26 cellular contexts compared by ENCODE assay signal in the genomic region with DNA sequence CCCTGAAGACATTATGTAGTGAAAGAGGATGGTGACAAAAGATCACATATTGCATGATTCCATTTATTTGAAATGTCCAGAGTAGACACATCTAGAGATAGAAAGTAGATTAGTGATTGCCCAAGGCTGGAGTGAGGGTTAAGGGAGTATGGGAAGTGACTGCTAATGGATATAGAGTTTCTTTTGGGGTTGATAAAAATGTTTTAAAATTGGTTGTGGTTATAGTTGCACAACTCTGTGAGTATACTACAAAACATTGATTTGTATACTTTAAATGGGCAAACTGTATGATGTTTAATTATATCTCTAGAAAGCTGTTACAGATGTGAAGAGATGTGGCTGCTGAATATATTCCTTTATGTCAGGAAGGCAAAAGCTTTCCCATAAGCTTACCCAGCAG.
"Had no signal": no experiment of that assay in that cellular context is flagged by ENCODE, and none has a peak within 500 bp of the region (broad histone marks: within the 10 kb centered on the region; RNA-seq: fewer than 3 reads in every experiment).

No MANE protein-coding gene starts in this region.

- H3K36me3 ChIP-seq: breast epithelium, MG63, SJCRH30 had no signal

- H3K9me3 ChIP-seq: body of pancreas, breast epithelium, MG63, SJCRH30 had no signal

- FAIRE-seq: astrocyte had no signal

- H3K4me3 ChIP-seq: body of pancreas, breast epithelium, MG63, SJCRH30, SK-N-MC had no signal

- H3K27me3 ChIP-seq: body of pancreas, breast epithelium, SJCRH30 had no signal

- H3K27ac Mint-ChIP-seq: activated CD4-positive, alpha-beta T cell treated with anti-CD3 and anti-CD28 coated beads for 36 hours; activated CD4-positive, alpha-beta T cell treated with anti-CD3 and anti-CD28 coated beads, Interleukin-2, amount 10 ng/mL, durations not matched to agents 7 days and 5 days; activated CD8-positive, alpha-beta T cell treated with anti-CD3 and anti-CD28 coated beads, Interleukin-2, amount 10 ng/mL, durations not matched to agents 7 days and 5 days; activated naive CD8-positive, alpha-beta T cell treated with anti-CD3 and anti-CD28 coated beads for 36 hours; activated T-cell treated with anti-CD3 and anti-CD28 coated beads, Interleukin-2, amount 50 U/mL, for 72 hours; activated T-helper 17 cell treated with anti-CD3 and anti-CD28 coated beads, Interleukin-2, amount 50 U/mL, for 72 hours; WTC11 had no signal

- H3K4me1 Mint-ChIP-seq: activated CD4-positive, alpha-beta T cell treated with anti-CD3 and anti-CD28 coated beads for 36 hours; activated CD4-positive, alpha-beta T cell treated with anti-CD3 and anti-CD28 coated beads, Interleukin-2, amount 10 ng/mL, durations not matched to agents 7 days and 5 days; activated naive CD8-positive, alpha-beta T cell treated with anti-CD3 and anti-CD28 coated beads for 36 hours; activated T-helper 17 cell treated with anti-CD3 and anti-CD28 coated beads, Interleukin-2, amount 50 U/mL, for 72 hours had no signal

- DNase-seq: activated CD4-positive, alpha-beta T cell treated with anti-CD3 and anti-CD28 coated beads for 36 hours; activated CD4-positive, alpha-beta T cell treated with anti-CD3 and anti-CD28 coated beads, Interleukin-2, amount 10 ng/mL, durations not matched to agents 7 days and 5 days; activated CD4-positive, alpha-beta T cell treated with anti-CD3 and anti-CD28 coated beads, Interleukin-2, amount 50 U/mL, for 48 hours; activated CD8-positive, alpha-beta T cell treated with anti-CD3 and anti-CD28 coated beads, Interleukin-2, amount 10 ng/mL, durations not matched to agents 7 days and 5 days; activated effector memory CD4-positive, alpha-beta T cell treated with anti-CD3 and anti-CD28 coated beads, Interleukin-2, amount 50 U/mL, for 16 hours; activated naive CD4-positive, alpha-beta T cell; activated naive CD4-positive, alpha-beta T cell treated with anti-CD3 and anti-CD28 coated beads, Interleukin-2, amount 50 U/mL, for 16 hours; activated naive CD8-positive, alpha-beta T cell treated with anti-CD3 and anti-CD28 coated beads for 36 hours; activated T-cell treated with anti-CD3 and anti-CD28 coated beads, Interleukin-2, amount 50 U/mL, for 72 hours; body of pancreas; Karpas-422; MG63; NCI-H1092; NCI-H1436 treated with DMSO at 0.1 percent for 48 hours; NCI-H1694 treated with DMSO at 0.1 percent for 48 hours; NCI-H2029; NCI-H345; NCI-H524 treated with DMSO at 0.1 percent for 48 hours; SHP77; SJCRH30; T1000 had no signal

- H3K36me3 Mint-ChIP-seq: activated naive CD8-positive, alpha-beta T cell treated with anti-CD3 and anti-CD28 coated beads for 36 hours; WTC11 had no signal

- H3K9me3 Mint-ChIP-seq: activated CD4-positive, alpha-beta T cell treated with anti-CD3 and anti-CD28 coated beads, Interleukin-2, amount 10 ng/mL, durations not matched to agents 7 days and 5 days; activated naive CD8-positive, alpha-beta T cell treated with anti-CD3 and anti-CD28 coated beads for 36 hours; activated T-cell treated with anti-CD3 and anti-CD28 coated beads, Interleukin-2, amount 50 U/mL, for 72 hours; activated T-helper 17 cell treated with anti-CD3 and anti-CD28 coated beads, Interleukin-2, amount 50 U/mL, for 72 hours had no signal

- H3K27me3 Mint-ChIP-seq: activated CD4-positive, alpha-beta T cell treated with anti-CD3 and anti-CD28 coated beads for 36 hours; activated CD4-positive, alpha-beta T cell treated with anti-CD3 and anti-CD28 coated beads, Interleukin-2, amount 10 ng/mL, durations not matched to agents 7 days and 5 days; activated naive CD8-positive, alpha-beta T cell treated with anti-CD3 and anti-CD28 coated beads for 36 hours; activated T-helper 17 cell treated with anti-CD3 and anti-CD28 coated beads, Interleukin-2, amount 50 U/mL, for 72 hours had no signal

- H3K4me3 Mint-ChIP-seq: activated CD4-positive, alpha-beta T cell treated with anti-CD3 and anti-CD28 coated beads for 36 hours; activated CD4-positive, alpha-beta T cell treated with anti-CD3 and anti-CD28 coated beads, Interleukin-2, amount 10 ng/mL, durations not matched to agents 7 days and 5 days; activated CD8-positive, alpha-beta T cell treated with anti-CD3 and anti-CD28 coated beads, Interleukin-2, amount 10 ng/mL, durations not matched to agents 7 days and 5 days; activated naive CD8-positive, alpha-beta T cell treated with anti-CD3 and anti-CD28 coated beads for 36 hours; activated T-cell treated with anti-CD3 and anti-CD28 coated beads, Interleukin-2, amount 50 U/mL, for 72 hours; activated T-helper 17 cell treated with anti-CD3 and anti-CD28 coated beads, Interleukin-2, amount 50 U/mL, for 72 hours; WTC11 had no signal

- H3K27ac ChIP-seq: body of pancreas, breast epithelium, SJCRH30, SK-N-MC had no signal
